ENCODE assay signal across 15 cellular contexts in genomic region chr9:134365115-134365596, GRCh38. TPM values are rescaled to one million over a fixed set of nuclear protein-coding genes. Genes with fewer than 3 reads are reported as not detected.
DNase-seq lines count a peak whose midpoint lies in the region; ATAC-seq and TF ChIP-seq lines count a peak whose summit lies in the region.
"Had no signal": no experiment of that assay in that cellular context is flagged by ENCODE, and none has a peak within 500 bp of the region (broad histone marks: within the 10 kb centered on the region; RNA-seq: fewer than 3 reads in every experiment).

No MANE protein-coding gene starts in this region.

- intact Hi-C loops in ascending aorta (cut with DNase I), result no loop called here

- ATAC-seq in lung (ENCODE audit: insufficient read depth, low FRiP score) (no peak), GM21825 (IDR thresholded peaks at IDR 0.05; ENCODE audit: unreplicated experiment) (no peak)

- no peak for DNase-seq in HFFc6
- DNase-seq in ascending aorta (ENCODE audit: low spot score in 2 of 2), result no peak
- DNase-seq in lung (ENCODE audit: low spot score), result no peak
- DNase-seq in RKO (ENCODE audit: low spot score), result no peak
- no peak for DNase-seq in stimulated activated naive CD4-positive, alpha-beta T cell (lab: John Stamatoyannopoulos, UW)
- DNase-seq in occipital lobe (lab: John Stamatoyannopoulos, UW), result no peak
- DNase-seq: activated naive CD4-positive, alpha-beta T cell treated with Interleukin-2 at 50 U/mL for 16 hours; CD4-positive, CD25-positive, alpha-beta regulatory T cell; GDM1; stimulated activated CD4-positive, alpha-beta T cell treated with anti-CD3 and anti-CD28 coated beads, Interleukin-4, amount 100 ng/mL, for 1 hour; stimulated activated naive B cell treated with anti-CD40 and anti-IgM and Interleukin-4, amounts not matched to agents 10 μg/mL and 1 μg/mL and 100 μg/mL, for 72 hours had no signal

- peaks cover 28 to 53% of the 10 kb centered on the region in 2 donors for H3K4me1 ChIP-seq in ascending aorta
- H3K4me1 ChIP-seq in lung (ENCODE audit: control insufficient read depth in 2 of 2, insufficient read depth in 2 of 2, low read length in 2 of 2), result peaks cover 8 to 46% of the 10 kb centered on the region in 2 donors
- peaks cover 10 to 96% (median 87%) of the 10 kb centered on the region in 5 donors for H3K4me1 ChIP-seq in subcutaneous abdominal adipose tissue (ENCODE audit: control insufficient read depth in 5 of 5, insufficient read depth in 5 of 5, low read length in 5 of 5)

- TF ChIP-seq CTCF in HFFc6 (IDR thresholded peaks at IDR 0.05) (no peak), ascending aorta (IDR thresholded peaks at IDR 0.05) (no peak), lung (IDR thresholded peaks at IDR 0.05; ENCODE audit: control extremely low read depth, extremely low read depth) (no peak)

- H3K27me3 ChIP-seq in ascending aorta, result no peaks in the 10 kb centered on the region
- H3K27me3 ChIP-seq in lung (ENCODE audit: control insufficient read depth, insufficient read depth), result no peaks in the 10 kb centered on the region
- no peaks in the 10 kb centered on the region for H3K27me3 ChIP-seq in subcutaneous abdominal adipose tissue (ENCODE audit: control insufficient read depth in 5 of 5, insufficient read depth in 4 of 5, low read length in 5 of 5)

- peak overlapping the region; percentile 90; the same call in 1 of the 2 replicates for H3K27ac Mint-ChIP-seq in HFFc6
- H3K27ac Mint-ChIP-seq: CD4-positive, CD25-positive, alpha-beta regulatory T cell; progenitor cell of endocrine pancreas; stimulated activated naive B cell treated with anti-CD40 and anti-IgM and Interleukin-4, amounts not matched to agents 10 μg/mL and 1 μg/mL and 100 μg/mL, for 72 hours had no signal

- H3K27ac ChIP-seq in ascending aorta (peak overlapping the region; percentile 65 to 72), lung (ENCODE audit: low read depth in 1 of 2, low read length in 1 of 2) (peak overlapping the region; percentile 22 to 90), subcutaneous abdominal adipose tissue (ENCODE audit: low read depth, low read length) (peak overlapping the region; percentile 67)

- H3K4me1 Mint-ChIP-seq in HFFc6 (ENCODE audit: low read depth), result peaks cover 21% of the 10 kb centered on the region

- peaks cover 2% of the 10 kb centered on the region; the same call in 1 of the 2 replicates for H3K27me3 Mint-ChIP-seq in HFFc6 (ENCODE audit: insufficient read depth)
- H3K27me3 Mint-ChIP-seq: CD4-positive, CD25-positive, alpha-beta regulatory T cell; central memory CD8-positive, alpha-beta T cell; progenitor cell of endocrine pancreas had no signal

- H3K9me3 ChIP-seq in ascending aorta (no peaks in the 10 kb centered on the region), lung (ENCODE audit: control insufficient read depth in 2 of 2, insufficient read depth in 1 of 2, low read length in 1 of 2) (no peaks in the 10 kb centered on the region), subcutaneous abdominal adipose tissue (ENCODE audit: control insufficient read depth in 5 of 5, low read length in 5 of 5) (no peaks in the 10 kb centered on the region)

- H3K36me3 Mint-ChIP-seq in HFFc6 (ENCODE audit: low read depth), result no peaks in the 10 kb centered on the region
- H3K36me3 Mint-ChIP-seq: CD4-positive, CD25-positive, alpha-beta regulatory T cell; stimulated activated naive B cell treated with anti-CD40 and anti-IgM and Interleukin-4, amounts not matched to agents 10 μg/mL and 1 μg/mL and 100 μg/mL, for 72 hours had no signal

- WGBS in lung, 2 donors, result 91 to 92% methylated on average over 20 to 21 of the region's 21 CpGs

- H3K9ac ChIP-seq in subcutaneous abdominal adipose tissue (ENCODE audit: low read length in 5 of 5), result peak overlapping the region in 3 of 5 donors; percentile 11 to 35 (median 25)

- H3K4me3 ChIP-seq in ascending aorta (no peak overlapping the region), lung (no peak overlapping the region), subcutaneous abdominal adipose tissue (ENCODE audit: low read depth in 1 of 5, low read length in 5 of 5) (no peak overlapping the region)

- H3K4me3 Mint-ChIP-seq in HFFc6, result no peak overlapping the region
- H3K4me3 Mint-ChIP-seq: central memory CD8-positive, alpha-beta T cell; stimulated activated naive B cell treated with anti-CD40 and anti-IgM and Interleukin-4, amounts not matched to agents 10 μg/mL and 1 μg/mL and 100 μg/mL, for 72 hours had no signal

- no peaks in the 10 kb centered on the region for H3K9me3 Mint-ChIP-seq in HFFc6
- H3K9me3 Mint-ChIP-seq: central memory CD8-positive, alpha-beta T cell; stimulated activated naive B cell treated with anti-CD40 and anti-IgM and Interleukin-4, amounts not matched to agents 10 μg/mL and 1 μg/mL and 100 μg/mL, for 72 hours had no signal

- H3K36me3 ChIP-seq in ascending aorta, result no peaks in the 10 kb centered on the region
- no peaks in the 10 kb centered on the region for H3K36me3 ChIP-seq in lung (ENCODE audit: control insufficient read depth in 2 of 2, insufficient read depth in 2 of 2, low read length in 2 of 2)
- no peaks in the 10 kb centered on the region for H3K36me3 ChIP-seq in subcutaneous abdominal adipose tissue (ENCODE audit: control insufficient read depth in 5 of 5, insufficient read depth in 5 of 5, low read length in 5 of 5)

RNA-seq across cellular contexts. Expression of gene RXRA, which starts 38.9 kb away (rescaled TPM):
- 10 to 100 TPM; 23.2 to 31.9 (median 28.0) TPM for total RNA-seq in HFFc6 (2021; fragmentation: NEBNext Ultra II Directional; extraction: Animal tissue kit (Norgen Biotek cat#: 25700))
- total RNA-seq in ascending aorta (64.1 TPM), lung (10 to 100 TPM; 24.2 to 85.2 TPM), occipital lobe (6.6 TPM)
- 10 to 100 TPM; 45.5 to 58.9 TPM for polyA plus RNA-seq in lung
